ENCODE assay signal across 11 cellular contexts in genomic region chr22:20748820-20749428, GRCh38. TPM values are rescaled to one million over a fixed set of nuclear protein-coding genes. Genes with fewer than 3 reads are reported as not detected.
DNase-seq lines count a peak whose midpoint lies in the region; ATAC-seq, FAIRE-seq and TF ChIP-seq lines count a peak whose summit lies in the region.
"Had no signal": no experiment of that assay in that cellular context is flagged by ENCODE, and none has a peak within 500 bp of the region (broad histone marks: within the 10 kb centered on the region; RNA-seq: fewer than 3 reads in every experiment).

No MANE protein-coding gene starts in this region.

- FAIRE-seq in urothelium cell line (lab: Jason Lieb, UNC) (no peak), kidney (lab: Jason Lieb, UNC) (no peak)
- FAIRE-seq: keratinocyte had no signal

- H3K9me3 ChIP-seq in colonic mucosa, result no peaks in the 10 kb centered on the region
- no peaks in the 10 kb centered on the region for H3K9me3 ChIP-seq in kidney (ENCODE audit: control insufficient read depth in 1 of 2, low read length in 2 of 2)
- H3K9me3 ChIP-seq in adrenal gland (replicated peaks in 1 of 3), result no peaks in the 10 kb centered on the region

- H3K36me3 ChIP-seq in colonic mucosa (peaks cover 3% of the 10 kb centered on the region), kidney (ENCODE audit: control insufficient read depth in 1 of 2, insufficient read depth in 2 of 2, low read length in 2 of 2) (peaks cover 39 to 45% of the 10 kb centered on the region in 2 donors), adrenal gland (replicated peaks in 1 of 2) (peaks cover 0 to 74% of the 10 kb centered on the region in 2 donors)

- H3K4me1 ChIP-seq in colonic mucosa (no peaks in the 10 kb centered on the region), kidney (ENCODE audit: control insufficient read depth in 1 of 2, insufficient read depth in 1 of 2, low read depth in 1 of 2, low read length in 2 of 2) (no peaks in the 10 kb centered on the region), adrenal gland (replicated peaks in 1 of 2) (peaks cover 0 to 10% of the 10 kb centered on the region in 2 donors)

- intact Hi-C loops in CD14-positive monocyte (cut with micrococcal nuclease), result no loop called here
- intact Hi-C loops in colonic mucosa (cut with DNase I), result no loop called here
- intact Hi-C loops in kidney (cut with DNase I), result no loop called here
- intact Hi-C loops in adrenal gland (cut with DNase I), result no loop called here

- no peak overlapping the region for H3K4me3 Mint-ChIP-seq in CD14-positive monocyte

- H3K9ac ChIP-seq in colonic mucosa (ENCODE audit: low read depth in 2 of 2, low read length in 2 of 2), result no peak overlapping the region
- H3K9ac ChIP-seq in kidney (ENCODE audit: low read length in 2 of 2), result no peak overlapping the region

- no peak overlapping the region for H3K27ac ChIP-seq in colonic mucosa
- no peak overlapping the region for H3K27ac ChIP-seq in kidney (ENCODE audit: low read depth in 2 of 2, low read length in 2 of 2)
- H3K27ac ChIP-seq in adrenal gland, result no peak overlapping the region

- H3K4me1 Mint-ChIP-seq in CD14-positive monocyte, result peaks cover 28% of the 10 kb centered on the region

- peaks cover 79 to 93% of the 10 kb centered on the region in 2 donors for H3K36me3 Mint-ChIP-seq in CD14-positive monocyte

- ATAC-seq in GM19372 (IDR thresholded peaks at IDR 0.05; ENCODE audit: low read depth, unreplicated experiment) (peak; percentile 60), HG03342 (IDR thresholded peaks at IDR 0.05; ENCODE audit: unreplicated experiment) (peak; percentile 51)

- TF ChIP-seq CTCF in CD14-positive monocyte (IDR thresholded peaks at IDR 0.05) (no peak), colonic mucosa (IDR thresholded peaks at IDR 0.05) (no peak), kidney (IDR thresholded peaks at IDR 0.05; ENCODE audit: borderline replicate concordance, extremely low read depth, insufficient read depth) (no peak), adrenal gland (IDR thresholded peaks at IDR 0.05) (no peak)

- WGBS in adrenal gland, 4 donors, result 75 to 77% (median 77%) methylated on average over 8 of the region's 8 CpGs

- no peak overlapping the region for H3K4me3 ChIP-seq in colonic mucosa
- no peak overlapping the region for H3K4me3 ChIP-seq in kidney (ENCODE audit: low read length in 2 of 2)
- H3K4me3 ChIP-seq in adrenal gland, result no peak overlapping the region

- no peaks in the 10 kb centered on the region for H3K9me3 Mint-ChIP-seq in CD14-positive monocyte

- H3K27ac Mint-ChIP-seq in CD14-positive monocyte, result peak overlapping the region; percentile 20 to 78 (median 57)

- H3K27me3 Mint-ChIP-seq in CD14-positive monocyte (ENCODE audit: low read depth in 3 of 3), result peaks cover 0 to 2% (median 0%) of the 10 kb centered on the region in 3 donors

- no peaks in the 10 kb centered on the region for H3K27me3 ChIP-seq in colonic mucosa
- no peaks in the 10 kb centered on the region for H3K27me3 ChIP-seq in adrenal gland

- DNase-seq in CD14-positive monocyte (ENCODE audit: low spot score) (no peak), colonic mucosa (peak; percentile 24), urothelium cell line (ENCODE audit: low spot score) (no peak), kidney (no peak), adrenal gland (no peak)
- no peak for DNase-seq in stimulated activated CD4-positive, alpha-beta T cell treated with anti-CD3 and anti-CD28 coated beads, Interleukin-1b, Interleukin-23, amount 100 ng/mL, for 48 hours
- DNase-seq: activated effector memory CD4-positive, alpha-beta T cell treated with Interleukin-2 at 50 U/mL for 16 hours; NCI-H1694 treated with DMSO at 0.1 percent for 48 hours had no signal

- no peak for TF ChIP-seq POLR2A in adrenal gland (IDR thresholded peaks at IDR 0.05)

RNA-seq across cellular contexts. Expression of gene SERPIND1, which starts 25.0 kb away (rescaled TPM):
- polyA plus RNA-seq in CD14-positive monocyte (not detected), kidney (ENCODE audit: insufficient read depth, low read depth, low replicate concordance) (not detected), adrenal gland (under 1 TPM; 0.10 to 0.18 (median 0.16) TPM)
- total RNA-seq in colonic mucosa (under 1 TPM in 1 of 2 donors, not detected in 1; 0.32 TPM), kidney (not detected), adrenal gland (1 to 10 TPM in 1 of 8 donors, under 1 TPM in 5, not detected in 2; 0.13 to 1.0 (median 0.30) TPM)
- polyA plus RNA-seq: keratinocyte had no signal
